ENCODE assay signal across 8 cellular contexts in the genomic region with DNA sequence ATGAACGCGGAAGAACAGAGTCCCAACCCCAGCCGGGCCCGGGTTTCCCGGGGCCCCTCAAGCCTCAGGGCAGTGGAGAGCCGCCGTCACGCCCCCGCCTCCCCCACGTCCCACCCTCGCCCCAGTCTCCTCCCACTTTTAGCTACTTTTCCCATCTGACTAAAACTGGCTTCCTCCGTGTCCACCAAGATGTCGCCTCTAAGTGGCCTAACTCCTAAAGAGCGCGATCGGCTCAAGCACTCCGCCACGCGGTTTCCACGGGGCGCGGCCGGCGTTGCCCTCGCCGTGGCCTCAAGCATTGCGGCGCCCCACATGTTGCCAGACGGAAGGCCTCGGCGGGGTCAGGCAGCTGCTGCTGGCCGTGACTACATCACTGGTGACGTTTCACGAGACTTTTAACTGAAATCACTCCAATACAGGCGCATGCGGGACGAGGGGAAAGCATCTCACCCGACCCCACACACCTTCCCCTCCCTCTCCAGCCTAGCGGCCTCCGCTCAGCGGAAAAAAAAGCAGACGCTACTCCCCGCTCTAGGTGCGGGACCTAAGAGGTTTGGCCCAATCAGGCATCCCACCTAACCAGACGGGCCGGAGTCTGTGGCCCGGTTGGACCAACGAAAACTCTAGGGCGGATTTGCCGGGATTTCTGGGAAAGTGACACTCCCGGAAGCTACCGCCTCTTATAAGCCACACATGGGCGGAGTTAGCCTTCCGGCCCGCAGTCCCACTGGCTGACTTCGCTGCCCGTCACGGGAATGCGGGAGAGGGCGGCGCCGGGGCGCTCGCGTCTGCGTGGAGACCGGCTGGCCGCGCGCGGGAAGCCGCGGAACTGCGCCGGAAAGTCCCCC. TPM values are rescaled to one million over a fixed set of nuclear protein-coding genes. Genes with fewer than 3 reads are reported as not detected.
DNase-seq lines count a peak whose midpoint lies in the region; ATAC-seq, FAIRE-seq and TF ChIP-seq lines count a peak whose summit lies in the region.

A gene (plus strand): TSS at position 785 of the 848 bp plus-strand sequence. CDS start 3,251 bp downstream, outside the sequence.

- FAIRE-seq in astrocyte (lab: Jason Lieb, UNC) = peak; percentile 52

- peaks cover 5% of the 10 kb centered on the region for H3K36me3 ChIP-seq in astrocyte (ENCODE audit: insufficient read depth, low read length)
- H3K36me3 ChIP-seq in vagina = peaks cover 0 to 15% of the 10 kb centered on the region in 2 donors

- H3K27me3 ChIP-seq in astrocyte (ENCODE audit: insufficient read depth, low read length) (no peaks in the 10 kb centered on the region), right cardiac atrium (ENCODE audit: control insufficient read depth, insufficient read depth) (no peaks in the 10 kb centered on the region), vagina (no peaks in the 10 kb centered on the region)

- under 1% methylated on average over 75 of the region's 75 CpGs for WGBS in right cardiac atrium

- no peaks in the 10 kb centered on the region for H3K9me3 ChIP-seq in astrocyte (ENCODE audit: insufficient read depth, low read depth, low read length)
- H3K9me3 ChIP-seq in right cardiac atrium (ENCODE audit: control insufficient read depth, low read length) = no peaks in the 10 kb centered on the region
- no peaks in the 10 kb centered on the region for H3K9me3 ChIP-seq in vagina

- peak within 1 kb of the TSS; percentile 100 for H3K27ac Mint-ChIP-seq in astrocyte (ENCODE audit: unreplicated experiment)

- peak within 1 kb of the TSS; percentile 96 for H3K9ac ChIP-seq in astrocyte (ENCODE audit: low read length)

- H3K4me1 Mint-ChIP-seq in astrocyte (ENCODE audit: low read depth, unreplicated experiment) = peaks cover 9% of the 10 kb centered on the region

- peak within 1 kb of the TSS; percentile 98 for H3K4me3 ChIP-seq in astrocyte (ENCODE audit: insufficient read depth, low read depth, low read length)
- peak within 1 kb of the TSS; percentile 83 for H3K4me3 ChIP-seq in right cardiac atrium (ENCODE audit: low read length)
- H3K4me3 ChIP-seq in vagina = peak within 1 kb of the TSS; percentile 93 to 99

- TF ChIP-seq CTCF in astrocyte (IDR thresholded peaks at IDR 0.05; ENCODE audit: insufficient read depth, low read depth, low read length) (no peak), vagina (IDR thresholded peaks at IDR 0.05) (peak in 1 of 3 experiments; percentile 3)

- intact Hi-C loops in right cardiac atrium (cut with DNase I) = no loop called here
- intact Hi-C loops in vagina (cut with DNase I) = no loop called here

- H3K4me3 Mint-ChIP-seq in astrocyte (ENCODE audit: unreplicated experiment) = peak within 1 kb of the TSS; percentile 97

- H3K4me2 ChIP-seq in astrocyte (ENCODE audit: low read length) = peak within 1 kb of the TSS; percentile 96

- H3K27me3 Mint-ChIP-seq in astrocyte (ENCODE audit: low read depth, unreplicated experiment) = no peaks in the 10 kb centered on the region

- H3K4me1 ChIP-seq in astrocyte (ENCODE audit: insufficient read depth, low read length) = peaks cover 12% of the 10 kb centered on the region
- H3K4me1 ChIP-seq in right cardiac atrium (ENCODE audit: control insufficient read depth, insufficient read depth, low read length) = no peaks in the 10 kb centered on the region
- peaks cover 26% of the 10 kb centered on the region for H3K4me1 ChIP-seq in vagina

- H3K9me3 Mint-ChIP-seq in astrocyte (ENCODE audit: unreplicated experiment) = no peaks in the 10 kb centered on the region

- H3K79me2 ChIP-seq in astrocyte (ENCODE audit: insufficient read depth, low read length) = peaks cover 47% of the 10 kb centered on the region

- H2AFZ ChIP-seq in astrocyte (ENCODE audit: low read depth, low read length) = peak within 1 kb of the TSS; percentile 84

- TF ChIP-seq POLR2A in GM18505 (IDR thresholded peaks at IDR 0.05; ENCODE audit: borderline replicate concordance, extremely low read depth, insufficient read depth, insufficient read length) (peak; percentile 79), vagina (IDR thresholded peaks at IDR 0.05) (peak in 1 of 2 donors; percentile 71)

- peak within 1 kb of the TSS; percentile 97 for H3K27ac ChIP-seq in astrocyte (ENCODE audit: low read depth, low read length)
- peak within 1 kb of the TSS; percentile 100 for H3K27ac ChIP-seq in right cardiac atrium (ENCODE audit: low read length)
- peak within 1 kb of the TSS; percentile 98 for H3K27ac ChIP-seq in vagina

- ATAC-seq in GM18505 (IDR thresholded peaks at IDR 0.05; ENCODE audit: unreplicated experiment) (peak; percentile 82), HG02973 (IDR thresholded peaks at IDR 0.05; ENCODE audit: unreplicated experiment) (peak; percentile 80), right cardiac atrium (peak; percentile 95)

- H4K20me1 ChIP-seq in astrocyte (ENCODE audit: insufficient read depth, low read length) = peaks cover 29% of the 10 kb centered on the region

- H3K36me3 Mint-ChIP-seq in astrocyte (ENCODE audit: low read depth, unreplicated experiment) = peaks cover 8% of the 10 kb centered on the region

- peak; percentile 97 for DNase-seq in NCI-H2029 (lab: John Stamatoyannopoulos, UW)
- DNase-seq in T-helper 22 cell (ENCODE audit: low read depth) = peak; percentile 92
- DNase-seq in astrocyte (ENCODE audit: low read depth) = peak; percentile 98
- peak; percentile 95 to 99 (median 98) for DNase-seq in right cardiac atrium
- DNase-seq in putamen (ENCODE audit: low spot score) = peak; percentile 98
- peak; percentile 99 to 100 for DNase-seq in vagina (ENCODE audit: extremely low spot score in 2 of 2)

RNA-seq across cellular contexts. Expression of the gene that starts here (rescaled TPM):
- 17.9 and 19.3 TPM in 2 replicates for total RNA-seq in astrocyte
- total RNA-seq in right cardiac atrium = 10 to 100 TPM in 1 of 4 donors, 1 to 10 TPM in 3; 7.4 to 16.9 (median 8.7) TPM
- polyA plus RNA-seq in right cardiac atrium = 9.7 TPM
- 40.0 TPM for total RNA-seq in vagina

Comparison
In these comparisons a context has a peak if more than half of its experiments do, and no peak if none do; other contexts are left out.
1. Peak in every context shown above with its lines: DNase-seq, ATAC-seq, H3K4me3 ChIP-seq and H3K27ac ChIP-seq.